18 cellular contexts compared by ENCODE assay signal in the genomic region with DNA sequence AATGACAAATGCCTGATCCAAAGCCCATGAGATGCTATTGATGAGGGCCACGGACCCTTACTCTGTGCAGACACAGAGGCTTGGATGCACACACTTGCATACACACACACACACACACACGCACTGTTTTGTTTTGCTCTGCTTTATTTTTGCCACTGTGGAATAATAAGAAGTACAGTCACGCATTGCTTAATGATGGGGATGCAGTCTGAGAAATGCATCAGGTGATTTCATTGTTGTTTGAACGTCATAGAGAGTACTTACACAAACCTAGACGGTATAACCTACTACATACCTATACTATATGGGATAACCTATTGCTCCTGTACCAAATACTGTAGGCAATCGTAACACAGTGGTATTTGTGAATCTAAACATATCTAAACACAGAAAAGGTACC.
A peak's percentile ranks its signal among the peaks of the same experiment; 100 is the strongest.
DNase-seq lines count a peak whose midpoint lies in the region; ATAC-seq, FAIRE-seq and TF ChIP-seq lines count a peak whose summit lies in the region.
"Had no signal": no experiment of that assay in that cellular context is flagged by ENCODE, and none has a peak within 500 bp of the region (broad histone marks: within the 10 kb centered on the region; RNA-seq: fewer than 3 reads in every experiment).

No MANE protein-coding gene starts in this region.

- ATAC-seq in HCT116, result no peak
- ATAC-seq: GM12878 had no signal

- FAIRE-seq in astrocyte (lab: Jason Lieb, UNC), result no peak
- FAIRE-seq: GM12878 had no signal

- no peak for TF ChIP-seq CTCF in HCT116 (IDR thresholded peaks at IDR 0.05 in 2 of 3, conservative IDR thresholded peaks at IDR 0.05 in 1 of 3; ENCODE audit: borderline replicate concordance in 1 of 3, insufficient read depth in 1 of 3, low read depth in 2 of 3, low read length in 2 of 3)
- TF ChIP-seq CTCF in astrocyte (IDR thresholded peaks at IDR 0.05; ENCODE audit: insufficient read depth, low read depth, low read length), result no peak

- RAD21 ChIA-PET in HCT116 (lab: Charles Lee; ENCODE audit: low non-redundant PET in 1 of 2, low total read pairs in 2 of 2, uncharacterized antibody in 2 of 2, unreplicated experiment in 2 of 2), result no interaction called here

- peak overlapping the region; percentile 41 for H3K27ac Mint-ChIP-seq in astrocyte (ENCODE audit: unreplicated experiment)

- CTCF ChIA-PET in HCT116 (lab: Charles Lee), result no interaction called here

- no peak for TF ChIP-seq POLR2A in HCT116 (IDR thresholded peaks at IDR 0.05; ENCODE audit: borderline replicate concordance, extremely low read depth, insufficient read depth, insufficient read length)

- peaks cover 5% of the 10 kb centered on the region for H3K27me3 Mint-ChIP-seq in astrocyte (ENCODE audit: low read depth, unreplicated experiment)

- no TSS peak for BruUV-seq in HCT116 (replicated peaks; lab: Mats Ljungman, UMichigan)

- H3K4me3 ChIP-seq in HCT116 (replicated peaks in 1 of 2; ENCODE audit: low read depth in 1 of 2, low read length in 2 of 2) (no peak overlapping the region), astrocyte (ENCODE audit: insufficient read depth, low read depth, low read length) (no peak overlapping the region), mucosa of rectum (ENCODE audit: low read length in 2 of 2) (no peak overlapping the region)
- H3K4me3 ChIP-seq: GM12878, HAP-1 had no signal

- POLR2A ChIA-PET in HCT116 (lab: Charles Lee), result no interaction called here

- H3K4me1 Mint-ChIP-seq in astrocyte (ENCODE audit: low read depth, unreplicated experiment), result peaks cover 34% of the 10 kb centered on the region

- H3K9me3 Mint-ChIP-seq in astrocyte (ENCODE audit: unreplicated experiment), result peaks cover 3% of the 10 kb centered on the region

- DNase-seq in HCT116 (ENCODE audit: low read depth, low spot score) (no peak), astrocyte (ENCODE audit: low read depth) (no peak), HT-29 (ENCODE audit: low spot score) (no peak), NOMO-1 treated with DMSO at 0.1 percent for 48 hours (lab: John Stamatoyannopoulos, UW; ENCODE audit: unreplicated experiment) (no peak), SHP77 (lab: John Stamatoyannopoulos, UW) (no peak)
- DNase-seq in stimulated activated CD4-positive, alpha-beta T cell treated with anti-CD3 and anti-CD28 coated beads, Interleukin-2, amount 100 ng/mL, for 48 hours, result no peak
- DNase-seq: GF-D8, KG1, NCI-H1417, NCI-H187, NCI-H2107, NCI-H2227 treated with DMSO at 0.1 percent for 48 hours, NCI-H524, NCI-H82 had no signal

- H3K27me3 ChIP-seq in HCT116 (ENCODE audit: insufficient read depth, low read length) (no peaks in the 10 kb centered on the region), astrocyte (ENCODE audit: insufficient read depth, low read length) (peaks cover 10% of the 10 kb centered on the region), mucosa of rectum (ENCODE audit: control insufficient read depth in 2 of 2, insufficient read depth in 2 of 2, low read length in 2 of 2) (no peaks in the 10 kb centered on the region)

- intact Hi-C loops in HCT116 (cut with micrococcal nuclease), result loop anchor here (10.0 kb wide), 1 partner anchor 385 kb away; no protein-coding TSS in a partner anchor

- no peaks in the 10 kb centered on the region for H3K79me2 ChIP-seq in HCT116 (ENCODE audit: insufficient read depth, low read length)
- H3K79me2 ChIP-seq in astrocyte (ENCODE audit: insufficient read depth, low read length), result no peaks in the 10 kb centered on the region

- TF ChIP-seq RAD21 in HCT116 (IDR thresholded peaks at IDR 0.05; ENCODE audit: low read depth), result no peak

- H4K20me1 ChIP-seq in HCT116 (ENCODE audit: insufficient read depth) (no peaks in the 10 kb centered on the region), astrocyte (ENCODE audit: insufficient read depth, low read length) (peaks cover 4% of the 10 kb centered on the region)

- H3K9me2 ChIP-seq in HCT116 (ENCODE audit: insufficient read depth), result no peaks in the 10 kb centered on the region

- H3K36me3 Mint-ChIP-seq in astrocyte (ENCODE audit: low read depth, unreplicated experiment), result no peaks in the 10 kb centered on the region

- H3K36me3 ChIP-seq in HCT116 (ENCODE audit: control insufficient read depth in 1 of 2, insufficient read depth in 2 of 2, low read length in 2 of 2) (no peaks in the 10 kb centered on the region), astrocyte (ENCODE audit: insufficient read depth, low read length) (no peaks in the 10 kb centered on the region), mucosa of rectum (ENCODE audit: control insufficient read depth in 2 of 2, insufficient read depth in 2 of 2, low read length in 2 of 2) (no peaks in the 10 kb centered on the region)
- H3K36me3 ChIP-seq: HAP-1 had no signal

- H3K9me3 ChIP-seq in HCT116 (ENCODE audit: control insufficient read depth in 1 of 2, insufficient read depth in 1 of 2, low read depth in 1 of 2, low read length in 2 of 2), result no peaks in the 10 kb centered on the region
- peaks cover 3% of the 10 kb centered on the region for H3K9me3 ChIP-seq in astrocyte (ENCODE audit: insufficient read depth, low read depth, low read length)
- no peaks in the 10 kb centered on the region for H3K9me3 ChIP-seq in mucosa of rectum (ENCODE audit: control insufficient read depth in 2 of 2, low read length in 2 of 2)
- H3K9me3 ChIP-seq: HAP-1 had no signal

- H3K27ac ChIP-seq in HCT116 (ENCODE audit: low read depth, low read length) (no peak overlapping the region), astrocyte (ENCODE audit: low read depth, low read length) (no peak overlapping the region), mucosa of rectum (ENCODE audit: low read depth in 2 of 2, low read length in 2 of 2) (peak overlapping the region; percentile 91 to 92), temporal lobe (ENCODE audit: low read depth, low read length) (peak overlapping the region; percentile 42)

- H3K4me2 ChIP-seq in HCT116 (ENCODE audit: low read length) (peak overlapping the region; percentile 66), astrocyte (ENCODE audit: low read length) (peak overlapping the region; percentile 23)

- H3K9ac ChIP-seq in HCT116 (ENCODE audit: low read length) (no peak overlapping the region), astrocyte (ENCODE audit: low read length) (no peak overlapping the region), mucosa of rectum (ENCODE audit: low read depth in 1 of 2, low read length in 2 of 2) (no peak overlapping the region)

- H3K4me3 Mint-ChIP-seq in astrocyte (ENCODE audit: unreplicated experiment), result no peak overlapping the region

- H3K4me1 ChIP-seq in HCT116 (ENCODE audit: control insufficient read depth in 1 of 2, insufficient read depth in 2 of 2, low read length in 2 of 2) (peaks cover 52 to 54% of the 10 kb centered on the region in 2 experiments), astrocyte (ENCODE audit: insufficient read depth, low read length) (peaks cover 23% of the 10 kb centered on the region), mucosa of rectum (ENCODE audit: control insufficient read depth in 2 of 2, insufficient read depth in 2 of 2, low read length in 2 of 2) (peaks cover 23 to 44% of the 10 kb centered on the region in 2 donors)
- H3K4me1 ChIP-seq: HAP-1 had no signal

- H2AFZ ChIP-seq in HCT116 (ENCODE audit: low read depth, low read length, poor library complexity, severe bottlenecking), result no peak overlapping the region
- H2AFZ ChIP-seq in astrocyte (ENCODE audit: low read depth, low read length), result no peak overlapping the region

TF ChIP-seq in HCT116, 20 proteins besides CTCF, POLR2A, EP300 and RAD21 (continues in another document):
- TF ChIP-seq ELF1 (IDR thresholded peaks at IDR 0.05; ENCODE audit: borderline replicate concordance, low read depth), result no peak
- TF ChIP-seq, protein P1, sequence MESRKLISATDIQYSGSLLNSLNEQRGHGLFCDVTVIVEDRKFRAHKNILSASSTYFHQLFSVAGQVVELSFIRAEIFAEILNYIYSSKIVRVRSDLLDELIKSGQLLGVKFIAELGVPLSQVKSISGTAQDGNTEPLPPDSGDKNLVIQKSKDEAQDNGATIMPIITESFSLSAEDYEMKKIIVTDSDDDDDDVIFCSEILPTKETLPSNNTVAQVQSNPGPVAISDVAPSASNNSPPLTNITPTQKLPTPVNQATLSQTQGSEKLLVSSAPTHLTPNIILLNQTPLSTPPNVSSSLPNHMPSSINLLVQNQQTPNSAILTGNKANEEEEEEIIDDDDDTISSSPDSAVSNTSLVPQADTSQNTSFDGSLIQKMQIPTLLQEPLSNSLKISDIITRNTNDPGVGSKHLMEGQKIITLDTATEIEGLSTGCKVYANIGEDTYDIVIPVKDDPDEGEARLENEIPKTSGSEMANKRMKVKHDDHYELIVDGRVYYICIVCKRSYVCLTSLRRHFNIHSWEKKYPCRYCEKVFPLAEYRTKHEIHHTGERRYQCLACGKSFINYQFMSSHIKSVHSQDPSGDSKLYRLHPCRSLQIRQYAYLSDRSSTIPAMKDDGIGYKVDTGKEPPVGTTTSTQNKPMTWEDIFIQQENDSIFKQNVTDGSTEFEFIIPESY (IDR thresholded peaks at IDR 0.05; ENCODE audit: extremely low read depth, insufficient replicate concordance, low read length), result no peak
- no peak for TF ChIP-seq ZFX (IDR thresholded peaks at IDR 0.05)
- TF ChIP-seq, protein P2, sequence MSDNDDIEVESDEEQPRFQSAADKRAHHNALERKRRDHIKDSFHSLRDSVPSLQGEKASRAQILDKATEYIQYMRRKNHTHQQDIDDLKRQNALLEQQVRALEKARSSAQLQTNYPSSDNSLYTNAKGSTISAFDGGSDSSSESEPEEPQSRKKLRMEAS (IDR thresholded peaks at IDR 0.05), result no peak
- TF ChIP-seq POLR2AphosphoS5 (IDR thresholded peaks at IDR 0.05; ENCODE audit: low read depth, low read length), result no peak
- no peak for TF ChIP-seq EGR1 (IDR thresholded peaks at IDR 0.05; ENCODE audit: low read depth)
- TF ChIP-seq TCF7L2 (IDR thresholded peaks at IDR 0.05; ENCODE audit: borderline replicate concordance, extremely low read depth, insufficient read depth, insufficient read length), result no peak
- no peak for TF ChIP-seq EZH2phosphoT487 (IDR thresholded peaks at IDR 0.05; ENCODE audit: borderline replicate concordance)
- no peak for TF ChIP-seq YY1 (IDR thresholded peaks at IDR 0.05; ENCODE audit: extremely low read depth, insufficient replicate concordance, low read depth, low read length)
- no peak for TF ChIP-seq JUND (IDR thresholded peaks at IDR 0.05)
- no peak for TF ChIP-seq CBX3 (IDR thresholded peaks at IDR 0.05; ENCODE audit: low read depth)
- TF ChIP-seq EZH2 (IDR thresholded peaks at IDR 0.05), result no peak
- TF ChIP-seq CEBPB (IDR thresholded peaks at IDR 0.05; ENCODE audit: low read depth), result no peak
- TF ChIP-seq, protein P3, sequence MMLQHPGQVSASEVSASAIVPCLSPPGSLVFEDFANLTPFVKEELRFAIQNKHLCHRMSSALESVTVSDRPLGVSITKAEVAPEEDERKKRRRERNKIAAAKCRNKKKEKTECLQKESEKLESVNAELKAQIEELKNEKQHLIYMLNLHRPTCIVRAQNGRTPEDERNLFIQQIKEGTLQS (IDR thresholded peaks at IDR 0.05), result no peak
- no peak for TF ChIP-seq SP1 (IDR thresholded peaks at IDR 0.05; ENCODE audit: low read depth)
- no peak for TF ChIP-seq FOSL1 (IDR thresholded peaks at IDR 0.05; ENCODE audit: low read depth)
- no peak for TF ChIP-seq SRF (IDR thresholded peaks at IDR 0.05; ENCODE audit: low read depth)

Comparison
In these comparisons a context has a peak if more than half of its experiments do, and no peak if none do; other contexts are left out.
1. H3K27ac ChIP-seq: peak in mucosa of rectum (2 of 2) and temporal lobe (single experiment); none in HCT116 (single experiment) and astrocyte (single experiment).